Comparison of ENCODE assay signal across 19 cellular contexts in genomic region chr1:177010246-177010825, GRCh38.
"Had no signal": no experiment of that assay in that cellular context is flagged by ENCODE, and none has a peak within 500 bp of the region (broad histone marks: within the 10 kb centered on the region; RNA-seq: fewer than 3 reads in every experiment).

No MANE protein-coding gene starts in this region.

- H3K36me3 ChIP-seq: gastroesophageal sphincter, heart left ventricle, uterus had no signal

- H3K27me3 ChIP-seq: gastroesophageal sphincter, heart left ventricle, testis, uterus had no signal

- H3K4me3 ChIP-seq: coronary artery, gastroesophageal sphincter, heart left ventricle, lung, smooth muscle cell, testis, uterus had no signal

- H3K9me3 ChIP-seq: gastroesophageal sphincter, heart left ventricle, testis, uterus had no signal

- H3K4me1 ChIP-seq: heart left ventricle, testis, uterus had no signal

- DNase-seq: activated CD4-positive, alpha-beta T cell treated with anti-CD3 and anti-CD28 coated beads for 1 hour; activated CD4-positive, alpha-beta T cell treated with anti-CD3 and anti-CD28 coated beads, Interleukin-2, amount 50 U/mL, for 1 hour; activated naive CD4-positive, alpha-beta T cell treated with Interleukin-2 at 50 U/mL for 16 hours; activated naive CD8-positive, alpha-beta T cell treated with anti-CD3 and anti-CD28 coated beads for 36 hours; activated T-cell treated with anti-CD3 and anti-CD28 coated beads, Interleukin-2, amount 50 U/mL, for 24 hours; endodermal cell; heart left ventricle; naive thymus-derived CD4-positive, alpha-beta T cell; occipital lobe; stimulated activated CD4-positive, alpha-beta T cell treated with anti-CD3 and anti-CD28 coated beads, Interleukin-15, amount 100 ng/mL, for 24 hours; stimulated activated CD8-positive, alpha-beta memory T cell treated with anti-CD3 and anti-CD28 coated beads, Interleukin-4, amount 100 ng/mL, for 48 hours; stimulated activated naive CD4-positive, alpha-beta T cell; testis; trophoblast cell; uterus had no signal
